In the genomic region with DNA sequence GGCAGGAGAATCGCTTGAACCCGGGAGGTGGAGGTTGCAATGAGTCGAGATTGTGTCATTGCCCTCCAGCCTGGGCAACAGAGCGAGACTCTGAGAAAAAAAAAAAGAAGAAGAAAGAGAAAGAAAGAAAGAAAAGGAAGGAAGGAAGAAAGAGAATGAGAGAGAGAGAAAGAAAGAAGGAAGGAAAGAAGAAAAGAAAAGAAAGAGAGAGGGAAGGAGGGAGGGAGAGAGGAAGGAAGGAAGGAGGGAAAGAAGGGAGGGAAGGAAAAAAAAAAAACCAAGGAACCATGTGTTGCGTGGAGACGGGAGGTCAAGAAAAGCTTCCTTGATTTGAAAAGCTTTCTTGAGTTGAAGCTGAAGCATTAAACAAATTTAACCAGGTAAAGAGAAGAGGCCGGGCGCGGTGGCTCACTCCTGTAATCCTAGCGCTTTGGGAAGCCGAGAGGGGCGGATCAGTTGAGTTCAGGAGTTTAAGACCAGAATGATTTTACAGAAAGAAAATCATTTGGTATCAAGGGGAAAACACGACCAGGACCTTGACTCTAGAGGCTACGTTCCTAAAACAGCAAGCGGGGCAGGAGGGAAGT, we compare ENCODE assay signal across 8 cellular contexts.
DNase-seq lines count a peak whose midpoint lies in the region; ATAC-seq and TF ChIP-seq lines count a peak whose summit lies in the region.

No MANE protein-coding gene starts in this region.

- H3K9me3 ChIP-seq in iPS DF 6.9 (ENCODE audit: control insufficient read depth, insufficient read depth, low read length) (no peaks in the 10 kb centered on the region), stomach smooth muscle (ENCODE audit: control insufficient read depth in 2 of 2, low read length in 2 of 2) (no peaks in the 10 kb centered on the region)
- H3K9me3 ChIP-seq in effector memory CD4-positive, alpha-beta T cell (ENCODE audit: control insufficient read depth, low read length), result no peaks in the 10 kb centered on the region

- no peaks in the 10 kb centered on the region for H3K4me1 ChIP-seq in iPS DF 6.9 (ENCODE audit: control insufficient read depth, insufficient read depth, low read length)
- H3K4me1 ChIP-seq in stomach smooth muscle (ENCODE audit: control insufficient read depth, insufficient read depth, low read length), result peaks cover 6% of the 10 kb centered on the region
- peaks cover 5% of the 10 kb centered on the region for H3K4me1 ChIP-seq in effector memory CD4-positive, alpha-beta T cell (ENCODE audit: control insufficient read depth, insufficient read depth, low read length, poor library complexity, severe bottlenecking)

- intact Hi-C loops in activated B cell treated with CpG ODN at 0.5 μM for 24 hours (cut with micrococcal nuclease), result loop anchor here (1.0 to 5.0 kb wide), 2 partner anchors 10 to 550 kb away; a partner anchor contains a TSS

- no peaks in the 10 kb centered on the region for H3K36me3 ChIP-seq in iPS DF 6.9 (ENCODE audit: control insufficient read depth, insufficient read depth, low read length)
- H3K36me3 ChIP-seq in stomach smooth muscle (ENCODE audit: control insufficient read depth in 2 of 2, insufficient read depth in 2 of 2, low read length in 2 of 2), result no peaks in the 10 kb centered on the region
- no peaks in the 10 kb centered on the region for H3K36me3 ChIP-seq in effector memory CD4-positive, alpha-beta T cell (ENCODE audit: control insufficient read depth, insufficient read depth, low read length)

- H3K27ac ChIP-seq in iPS DF 6.9 (ENCODE audit: low read length) (no peak overlapping the region), stomach smooth muscle (ENCODE audit: low read length) (no peak overlapping the region)
- H3K27ac ChIP-seq in effector memory CD4-positive, alpha-beta T cell (ENCODE audit: insufficient read depth, low read length, poor library complexity, severe bottlenecking), result no peak overlapping the region

- H3K4me3 Mint-ChIP-seq in T-helper 1 cell treated with Interleukin-12 subunit alpha and Interleukin-12 subunit beta and Interleukin-4 antibody, amounts not matched to agents 30 μg/mL and 1 μg/mL, for 36 hours, result peak overlapping the region; percentile 76
- peak overlapping the region; percentile 89 for H3K4me3 Mint-ChIP-seq in activated B cell treated with CpG ODN at 0.5 μM for 24 hours

- H3K4me3 ChIP-seq in iPS DF 6.9 (ENCODE audit: low read length) (peak overlapping the region; percentile 67; the same call in 1 of the 2 replicates), stomach smooth muscle (ENCODE audit: low read length in 2 of 2) (peak overlapping the region; percentile 48 to 71)
- H3K4me3 ChIP-seq in effector memory CD4-positive, alpha-beta T cell (ENCODE audit: insufficient read depth, low read depth, low read length, poor library complexity, severe bottlenecking), result no peak overlapping the region

- WGBS in iPS DF 6.9 (ENCODE audit: insufficient coverage, insufficient read length), result no CpG with 5 or more reads among the region's 15 CpGs

- H3K9ac ChIP-seq in stomach smooth muscle (ENCODE audit: low read length in 2 of 2), result peak overlapping the region; percentile 39 to 51

- POLR2A ChIA-PET in activated B cell treated with CpG ODN at 0.5 μM for 24 hours (lab: Charles Lee), result interaction anchor here (0.7 to 3.6 kb wide), 9 partner anchors 11 to 736 kb away, joined by 3 to 54 read pairs (median 7); a partner anchor contains a TSS

- H3K27me3 ChIP-seq in iPS DF 6.9 (ENCODE audit: control insufficient read depth, insufficient read depth, low read length) (no peaks in the 10 kb centered on the region), stomach smooth muscle (ENCODE audit: control insufficient read depth in 1 of 2, insufficient read depth in 2 of 2, low read length in 2 of 2) (peaks cover 0 to 3% of the 10 kb centered on the region in 2 donors)
- H3K27me3 ChIP-seq in effector memory CD4-positive, alpha-beta T cell (replicated peaks; ENCODE audit: control insufficient read depth, insufficient read depth, low read length, poor library complexity, severe bottlenecking), result no peaks in the 10 kb centered on the region

- CTCF ChIA-PET in activated B cell treated with CpG ODN at 0.5 μM for 24 hours (lab: Charles Lee), result interaction anchor here (0.7 to 3.1 kb wide), 5 partner anchors 21 to 739 kb away, joined by 3 to 12 read pairs (median 7); a partner anchor contains a TSS

- DNase-seq in T-helper 1 cell, result no peak
- no peak for DNase-seq in activated B cell treated with CpG ODN at 0.5 μM for 24 hours
- DNase-seq in iPS DF 6.9 (ENCODE audit: low read depth, low spot score), result no peak
- no peak for DNase-seq in effector memory CD4-positive, alpha-beta T cell
- DNase-seq in activated CD8-positive, alpha-beta memory T cell treated with anti-CD3 and anti-CD28 coated beads for 24 hours, result no peak

- ATAC-seq in activated B cell treated with CpG ODN at 0.5 μM for 24 hours (ENCODE audit: low read depth) (no peak), HG02973 (IDR thresholded peaks at IDR 0.05; ENCODE audit: unreplicated experiment) (no peak)

- peaks cover 43% of the 10 kb centered on the region for H3K4me1 Mint-ChIP-seq in T-helper 1 cell treated with Interleukin-12 subunit alpha and Interleukin-12 subunit beta and Interleukin-4 antibody, amounts not matched to agents 30 μg/mL and 1 μg/mL, for 36 hours (ENCODE audit: low read depth)
- H3K4me1 Mint-ChIP-seq in activated B cell treated with CpG ODN at 0.5 μM for 24 hours, result peaks cover 33% of the 10 kb centered on the region

- H3K36me3 Mint-ChIP-seq in T-helper 1 cell treated with Interleukin-12 subunit alpha and Interleukin-12 subunit beta and Interleukin-4 antibody, amounts not matched to agents 30 μg/mL and 1 μg/mL, for 36 hours (ENCODE audit: low read depth), result no peaks in the 10 kb centered on the region
- no peaks in the 10 kb centered on the region for H3K36me3 Mint-ChIP-seq in activated B cell treated with CpG ODN at 0.5 μM for 24 hours (ENCODE audit: low read depth)

- no peaks in the 10 kb centered on the region for H3K27me3 Mint-ChIP-seq in T-helper 1 cell treated with Interleukin-12 subunit alpha and Interleukin-12 subunit beta and Interleukin-4 antibody, amounts not matched to agents 30 μg/mL and 1 μg/mL, for 36 hours (ENCODE audit: low read depth)
- H3K27me3 Mint-ChIP-seq in activated B cell treated with CpG ODN at 0.5 μM for 24 hours, result no peaks in the 10 kb centered on the region

- no peaks in the 10 kb centered on the region for H3K9me3 Mint-ChIP-seq in T-helper 1 cell treated with Interleukin-12 subunit alpha and Interleukin-12 subunit beta and Interleukin-4 antibody, amounts not matched to agents 30 μg/mL and 1 μg/mL, for 36 hours
- H3K9me3 Mint-ChIP-seq in activated B cell treated with CpG ODN at 0.5 μM for 24 hours, result no peaks in the 10 kb centered on the region

- TF ChIP-seq CTCF in activated B cell treated with CpG ODN at 0.5 μM for 24 hours (IDR thresholded peaks at IDR 0.05), result no peak

- peak overlapping the region; percentile 79 for H3K27ac Mint-ChIP-seq in T-helper 1 cell treated with Interleukin-12 subunit alpha and Interleukin-12 subunit beta and Interleukin-4 antibody, amounts not matched to agents 30 μg/mL and 1 μg/mL, for 36 hours
- H3K27ac Mint-ChIP-seq in activated B cell treated with CpG ODN at 0.5 μM for 24 hours, result peak overlapping the region; percentile 81
